Comparison of ENCODE assay signal across 19 cellular contexts in genomic region chr6:125923371-125923877, GRCh38. TPM values are rescaled to one million over a fixed set of nuclear protein-coding genes. Genes with fewer than 3 reads are reported as not detected.
DNase-seq lines count a peak whose midpoint lies in the region; ATAC-seq and TF ChIP-seq lines count a peak whose summit lies in the region.
"Had no signal": no experiment of that assay in that cellular context is flagged by ENCODE, and none has a peak within 500 bp of the region (broad histone marks: within the 10 kb centered on the region; RNA-seq: fewer than 3 reads in every experiment).

No MANE protein-coding gene starts in this region.

- TF ChIP-seq EP300 in esophagus muscularis mucosa (IDR thresholded peaks at IDR 0.05) (no peak), sigmoid colon (IDR thresholded peaks at IDR 0.05) (no peak)

- no peak for DNase-seq in HL-60 (ENCODE audit: low read depth in 1 of 2, low spot score in 1 of 2)
- DNase-seq in activated T-helper 1 cell treated with anti-CD3 and anti-CD28 coated beads, Interleukin-12 subunit alpha, Interleukin-12 subunit beta, Interleukin-2, Interleukin-4 antibody, amounts not matched to agents 30 ng/mL and 10 ng/mL and 1 ng/mL, durations not matched to agents 14 hours and 24 hours and 36 hours (ENCODE audit: low spot score), result no peak
- DNase-seq in immature natural killer cell, result no peak
- DNase-seq in effector memory CD8-positive, alpha-beta T cell, result no peak
- DNase-seq in esophagus muscularis mucosa (ENCODE audit: extremely low spot score), result no peak
- DNase-seq in cortex of kidney (lab: John Stamatoyannopoulos, UW), result no peak
- DNase-seq in sigmoid colon, result no peak
- DNase-seq: activated CD4-positive, alpha-beta T cell treated with anti-CD3 and anti-CD28 coated beads for 48 hours; activated gamma-delta T cell; DMS153; endodermal cell; glutamatergic neuron; NCI-H1417; NCI-H2227 treated with DMSO at 0.1 percent for 48 hours; psoas muscle; SW 1271 had no signal

- intact Hi-C loops in activated T-helper 1 cell treated with anti-CD3 and anti-CD28 coated beads, Interleukin-12 subunit alpha, Interleukin-12 subunit beta, Interleukin-2, Interleukin-4 antibody, amounts not matched to agents 30 ng/mL and 10 ng/mL and 1 ng/mL, durations not matched to agents 14 hours and 24 hours and 36 hours (cut with micrococcal nuclease), result no loop called here
- intact Hi-C loops in esophagus muscularis mucosa (cut with DNase I) (no loop called here), sigmoid colon (cut with DNase I) (no loop called here)

- TF ChIP-seq CTCF in HL-60 (IDR thresholded peaks at IDR 0.05; ENCODE audit: insufficient read depth, low read length) (no peak), esophagus muscularis mucosa (IDR thresholded peaks at IDR 0.05) (no peak), sigmoid colon (IDR thresholded peaks at IDR 0.05) (no peak)

- peak overlapping the region; percentile 32 for H3K4me3 Mint-ChIP-seq in activated T-helper 1 cell treated with anti-CD3 and anti-CD28 coated beads, Interleukin-12 subunit alpha, Interleukin-12 subunit beta, Interleukin-2, Interleukin-4 antibody, amounts not matched to agents 30 ng/mL and 10 ng/mL and 1 ng/mL, durations not matched to agents 14 hours and 24 hours and 36 hours
- H3K4me3 Mint-ChIP-seq in immature natural killer cell, result no peak overlapping the region
- no peak overlapping the region for H3K4me3 Mint-ChIP-seq in effector memory CD8-positive, alpha-beta T cell
- H3K4me3 Mint-ChIP-seq: endodermal cell had no signal

- 62% methylated on average over 4 of the region's 4 CpGs for WGBS in esophagus muscularis mucosa
- WGBS in sigmoid colon, 2 donors, result 38 to 62% methylated on average over 4 of the region's 4 CpGs

- H3K4me3 ChIP-seq in ACC112 (ENCODE audit: low read depth, low read length) (peak overlapping the region; percentile 4; the same call in 1 of the 2 replicates), HL-60 (replicated peaks; ENCODE audit: insufficient read depth, low read length) (no peak overlapping the region), esophagus muscularis mucosa (no peak overlapping the region), sigmoid colon (no peak overlapping the region)
- H3K4me3 ChIP-seq: GM23248, psoas muscle, suprapubic skin had no signal

- H3K27ac Mint-ChIP-seq in activated T-helper 1 cell treated with anti-CD3 and anti-CD28 coated beads, Interleukin-12 subunit alpha, Interleukin-12 subunit beta, Interleukin-2, Interleukin-4 antibody, amounts not matched to agents 30 ng/mL and 10 ng/mL and 1 ng/mL, durations not matched to agents 14 hours and 24 hours and 36 hours, result peak overlapping the region; percentile 72
- peak overlapping the region in 5 of 6 donors; percentile 24 to 73 (median 60) for H3K27ac Mint-ChIP-seq in immature natural killer cell
- H3K27ac Mint-ChIP-seq in effector memory CD8-positive, alpha-beta T cell, result no peak overlapping the region
- H3K27ac Mint-ChIP-seq: endodermal cell had no signal

- no peak overlapping the region for H2AFZ ChIP-seq in ACC112 (ENCODE audit: low read length, unreplicated experiment)
- H2AFZ ChIP-seq: GM23248 had no signal

- TF ChIP-seq POLR2A in esophagus muscularis mucosa (IDR thresholded peaks at IDR 0.05; ENCODE audit: low read depth) (no peak), sigmoid colon (IDR thresholded peaks at IDR 0.05) (no peak)

- peaks cover 36% of the 10 kb centered on the region for H3K79me2 ChIP-seq in ACC112 (ENCODE audit: control insufficient read depth, insufficient read depth, low read length, unreplicated experiment)

- H3K9me3 Mint-ChIP-seq in activated T-helper 1 cell treated with anti-CD3 and anti-CD28 coated beads, Interleukin-12 subunit alpha, Interleukin-12 subunit beta, Interleukin-2, Interleukin-4 antibody, amounts not matched to agents 30 ng/mL and 10 ng/mL and 1 ng/mL, durations not matched to agents 14 hours and 24 hours and 36 hours, result no peaks in the 10 kb centered on the region
- H3K9me3 Mint-ChIP-seq in immature natural killer cell, result no peaks in the 10 kb centered on the region
- no peaks in the 10 kb centered on the region for H3K9me3 Mint-ChIP-seq in effector memory CD8-positive, alpha-beta T cell
- H3K9me3 Mint-ChIP-seq: endodermal cell had no signal

- no peaks in the 10 kb centered on the region for H3K27me3 Mint-ChIP-seq in activated T-helper 1 cell treated with anti-CD3 and anti-CD28 coated beads, Interleukin-12 subunit alpha, Interleukin-12 subunit beta, Interleukin-2, Interleukin-4 antibody, amounts not matched to agents 30 ng/mL and 10 ng/mL and 1 ng/mL, durations not matched to agents 14 hours and 24 hours and 36 hours (ENCODE audit: insufficient read depth)
- H3K27me3 Mint-ChIP-seq in immature natural killer cell (ENCODE audit: low read depth in 3 of 3), result peaks cover 0 to 2% (median 0%) of the 10 kb centered on the region in 3 donors
- H3K27me3 Mint-ChIP-seq in effector memory CD8-positive, alpha-beta T cell, result no peaks in the 10 kb centered on the region

- ATAC-seq in effector memory CD8-positive, alpha-beta T cell (replicated peaks), result no peak
- ATAC-seq: psoas muscle had no signal

- peaks cover 61% of the 10 kb centered on the region for H3K36me3 Mint-ChIP-seq in activated T-helper 1 cell treated with anti-CD3 and anti-CD28 coated beads, Interleukin-12 subunit alpha, Interleukin-12 subunit beta, Interleukin-2, Interleukin-4 antibody, amounts not matched to agents 30 ng/mL and 10 ng/mL and 1 ng/mL, durations not matched to agents 14 hours and 24 hours and 36 hours (ENCODE audit: low read depth)
- H3K36me3 Mint-ChIP-seq in immature natural killer cell, result peaks cover 14 to 60% (median 34%) of the 10 kb centered on the region in 3 donors
- H3K36me3 Mint-ChIP-seq in effector memory CD8-positive, alpha-beta T cell (ENCODE audit: insufficient read depth), result peaks cover 48% of the 10 kb centered on the region

- peaks cover 40% of the 10 kb centered on the region for H3K4me1 ChIP-seq in ACC112 (ENCODE audit: control insufficient read depth, insufficient read depth, low read length, unreplicated experiment)
- H3K4me1 ChIP-seq in esophagus muscularis mucosa, result peaks cover 0 to 13% (median 3%) of the 10 kb centered on the region in 4 donors
- H3K4me1 ChIP-seq in sigmoid colon, result no peaks in the 10 kb centered on the region
- H3K4me1 ChIP-seq: psoas muscle had no signal

- peaks cover 65% of the 10 kb centered on the region for H3K4me1 Mint-ChIP-seq in activated T-helper 1 cell treated with anti-CD3 and anti-CD28 coated beads, Interleukin-12 subunit alpha, Interleukin-12 subunit beta, Interleukin-2, Interleukin-4 antibody, amounts not matched to agents 30 ng/mL and 10 ng/mL and 1 ng/mL, durations not matched to agents 14 hours and 24 hours and 36 hours (ENCODE audit: low read depth)
- peaks cover 32 to 35% of the 10 kb centered on the region in 2 donors for H3K4me1 Mint-ChIP-seq in immature natural killer cell
- peaks cover 9 to 12% of the 10 kb centered on the region in 2 donors for H3K4me1 Mint-ChIP-seq in effector memory CD8-positive, alpha-beta T cell (ENCODE audit: low read depth in 2 of 2)

- H3K27me3 ChIP-seq in ACC112 (ENCODE audit: insufficient read depth, low read length) (no peaks in the 10 kb centered on the region), HL-60 (ENCODE audit: insufficient read depth, poor library complexity, severe bottlenecking) (no peaks in the 10 kb centered on the region), esophagus muscularis mucosa (no peaks in the 10 kb centered on the region), sigmoid colon (no peaks in the 10 kb centered on the region)
- H3K27me3 ChIP-seq: suprapubic skin had no signal

- peaks cover 60% of the 10 kb centered on the region for H3K36me3 ChIP-seq in ACC112 (ENCODE audit: insufficient read depth, low read length)
- H3K36me3 ChIP-seq in esophagus muscularis mucosa, result peaks cover 33 to 72% (median 48%) of the 10 kb centered on the region in 4 donors
- peaks cover 6 to 63% (median 14%) of the 10 kb centered on the region in 4 donors for H3K36me3 ChIP-seq in sigmoid colon

- H3K27ac ChIP-seq in ACC112 (ENCODE audit: low read depth, low read length), result peak overlapping the region; percentile 39
- peak overlapping the region; percentile 16 for H3K27ac ChIP-seq in HL-60 (replicated peaks)
- no peak overlapping the region for H3K27ac ChIP-seq in esophagus muscularis mucosa (replicated peaks in 1 of 4)
- no peak overlapping the region for H3K27ac ChIP-seq in sigmoid colon
- H3K27ac ChIP-seq: GM23248, psoas muscle, suprapubic skin had no signal

- H3K9me3 ChIP-seq in esophagus muscularis mucosa (no peaks in the 10 kb centered on the region), sigmoid colon (no peaks in the 10 kb centered on the region)
- H3K9me3 ChIP-seq: psoas muscle, suprapubic skin had no signal

RNA-seq across cellular contexts. Expression of gene HINT3, which starts 33.1 kb away (rescaled TPM):
- 9.4 and 9.6 TPM in 2 replicates for total RNA-seq in activated T-helper 1 cell treated with anti-CD3 and anti-CD28 coated beads, Interleukin-12 subunit alpha, Interleukin-12 subunit beta, Interleukin-2, Interleukin-4 antibody, amounts not matched to agents 30 ng/mL and 10 ng/mL and 1 ng/mL, durations not matched to agents 14 hours and 24 hours and 36 hours
- polyA plus RNA-seq in immature natural killer cell (10 to 100 TPM in 1 of 3 donors, 1 to 10 TPM in 2; 3.7 to 10.3 (median 6.6) TPM), sigmoid colon (10 to 100 TPM; 15.0 to 28.0 (median 25.2) TPM)
- total RNA-seq in esophagus muscularis mucosa (10 to 100 TPM; 33.8 to 49.3 (median 35.8) TPM), sigmoid colon (10 to 100 TPM; 41.4 to 49.6 (median 48.3) TPM)

Comparison
In these comparisons a context has a peak if more than half of its experiments do, and no peak if none do; other contexts are left out.
1. H3K27ac ChIP-seq: peak in ACC112 (single experiment) and HL-60 (single experiment); none in esophagus muscularis mucosa (0 of 4) and sigmoid colon (0 of 4).
2. H3K27ac Mint-ChIP-seq: peak in activated T-helper 1 cell treated with anti-CD3 and anti-CD28 coated beads, Interleukin-12 subunit alpha, Interleukin-12 subunit beta, Interleukin-2, Interleukin-4 antibody, amounts not matched to agents 30 ng/mL and 10 ng/mL and 1 ng/mL, durations not matched to agents 14 hours and 24 hours and 36 hours (single experiment) and immature natural killer cell (5 of 6); none in effector memory CD8-positive, alpha-beta T cell (0 of 2).